ENCODE assay signal across 8 cellular contexts in genomic region chr6:110053395-110054240, GRCh38.
A peak's percentile ranks its signal among the peaks of the same experiment; 100 is the strongest.
DNase-seq lines count a peak whose midpoint lies in the region; ATAC-seq and TF ChIP-seq lines count a peak whose summit lies in the region.

No MANE protein-coding gene starts in this region.

- intact Hi-C loops in ovary (cut with DNase I), result loop anchor here in 3 of 4 donors (5.0 to 10.0 kb wide), 3 partner anchors 351 to 1689 kb away; no protein-coding TSS in a partner anchor

- no peak for TF ChIP-seq POLR2A in ovary (IDR thresholded peaks at IDR 0.05)

- DNase-seq in ELR (ENCODE audit: low read depth) (peak; percentile 64), LNCaP clone FGC (ENCODE audit: low read depth) (peak; percentile 21), SK-N-MC (ENCODE audit: low read depth, low spot score) (peak; percentile 40), foreskin keratinocyte (peak in 1 of 2 donors; percentile 44), ovary (peak in 2 of 5 donors; percentile 23 to 53)
- DNase-seq in activated CD8-positive, alpha-beta memory T cell treated with anti-CD3 and anti-CD28 coated beads, Interleukin-2, amount 50 U/mL, for 48 hours, result no peak
- DNase-seq in stimulated activated CD4-positive, alpha-beta T cell treated with anti-CD3 and anti-CD28 coated beads, Interleukin-4, amount 100 ng/mL, for 1 hour, result no peak

- TF ChIP-seq EP300 in ovary (IDR thresholded peaks at IDR 0.05), result no peak

- peak; percentile 57 for ATAC-seq in foreskin keratinocyte
- ATAC-seq in HG03196 (IDR thresholded peaks at IDR 0.05; ENCODE audit: unreplicated experiment), result no peak

- no peaks in the 10 kb centered on the region for H3K4me1 ChIP-seq in foreskin keratinocyte
- H3K4me1 ChIP-seq in ovary (ENCODE audit: insufficient read depth), result no peaks in the 10 kb centered on the region

- H3K9me3 ChIP-seq in SK-N-MC (ENCODE audit: low read depth, low read length) (no peaks in the 10 kb centered on the region), ovary (no peaks in the 10 kb centered on the region)

- TF ChIP-seq CTCF in LNCaP clone FGC (IDR thresholded peaks at IDR 0.05; ENCODE audit: control insufficient read depth, extremely low read depth, insufficient read depth), result peak; percentile 77
- peak; percentile 86 for TF ChIP-seq CTCF in foreskin keratinocyte (conservative IDR thresholded peaks at IDR 0.05)
- TF ChIP-seq CTCF in ovary (IDR thresholded peaks at IDR 0.05), result peak; percentile 45 to 81 (median 58)

- H3K4me3 ChIP-seq in LNCaP clone FGC (ENCODE audit: low read depth, low read length) (no peak overlapping the region), SK-N-MC (no peak overlapping the region), ovary (no peak overlapping the region)

- H3K27me3 ChIP-seq in foreskin keratinocyte, result peaks cover 26% of the 10 kb centered on the region
- H3K27me3 ChIP-seq in ovary, result no peaks in the 10 kb centered on the region

- no peak overlapping the region for H3K9ac ChIP-seq in SK-N-MC (ENCODE audit: insufficient read length)

- no peak overlapping the region for H3K27ac ChIP-seq in SK-N-MC
- H3K27ac ChIP-seq in foreskin keratinocyte, result no peak overlapping the region
- no peak overlapping the region for H3K27ac ChIP-seq in ovary

- 6 to 14% (median 13%) methylated on average over 5 of the region's 5 CpGs for WGBS in ovary, 3 donors

- H3K36me3 ChIP-seq in SK-N-MC (ENCODE audit: insufficient read depth, low read length) (no peaks in the 10 kb centered on the region), ovary (no peaks in the 10 kb centered on the region)

Comparison
In these comparisons a context has a peak if more than half of its experiments do, and no peak if none do; other contexts are left out.
1. DNase-seq: peak in ELR (single experiment), LNCaP clone FGC (single experiment) and SK-N-MC (single experiment); none in activated CD8-positive, alpha-beta memory T cell treated with anti-CD3 and anti-CD28 coated beads, Interleukin-2, amount 50 U/mL, for 48 hours (single experiment) and stimulated activated CD4-positive, alpha-beta T cell treated with anti-CD3 and anti-CD28 coated beads, Interleukin-4, amount 100 ng/mL, for 1 hour (single experiment).
2. Peak in every context shown above with its lines, with median percentiles within 50 percentile points of each other: CTCF ChIP-seq.